In the genomic region with DNA sequence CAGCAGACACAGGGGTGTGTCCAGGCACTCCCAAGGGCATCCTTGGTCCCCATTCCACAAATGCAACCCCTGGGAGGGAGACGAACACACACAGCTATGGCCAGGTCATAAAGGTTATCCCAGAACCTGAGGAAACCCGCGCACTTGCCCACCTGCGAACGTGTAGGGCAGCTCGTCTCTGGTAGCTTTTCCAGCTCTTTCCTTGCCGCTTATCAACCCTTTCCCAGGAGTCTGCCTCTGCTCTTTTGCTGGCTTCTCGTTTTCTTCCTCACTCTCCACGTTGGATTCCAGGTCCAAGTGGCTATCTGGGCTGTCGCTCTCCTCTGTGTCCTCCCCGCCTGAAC, we compare ENCODE assay signal across 18 cellular contexts. TPM values are rescaled to one million over a fixed set of nuclear protein-coding genes. Genes with fewer than 3 reads are reported as not detected.
DNase-seq lines count a peak whose midpoint lies in the region; ATAC-seq and TF ChIP-seq lines count a peak whose summit lies in the region.
"Had no signal": no experiment of that assay in that cellular context is flagged by ENCODE, and none has a peak within 500 bp of the region (broad histone marks: within the 10 kb centered on the region; RNA-seq: fewer than 3 reads in every experiment).

No MANE protein-coding gene starts in this region.

- no peaks in the 10 kb centered on the region for H3K27me3 ChIP-seq in CD4-positive, CD25-positive, alpha-beta regulatory T cell (ENCODE audit: control insufficient read depth, insufficient read depth, low read length)
- H3K27me3 ChIP-seq: BE2C had no signal

- H3K4me1 ChIP-seq in CD4-positive, CD25-positive, alpha-beta regulatory T cell (ENCODE audit: control insufficient read depth, insufficient read depth, low read length, poor library complexity, severe bottlenecking), result peaks cover 5% of the 10 kb centered on the region
- H3K4me1 ChIP-seq: BE2C had no signal

- peaks cover 34% of the 10 kb centered on the region for H3K4me1 Mint-ChIP-seq in activated CD8-positive, alpha-beta T cell treated with anti-CD3 and anti-CD28 coated beads for 36 hours (ENCODE audit: low read depth)
- H3K4me1 Mint-ChIP-seq in activated CD8-positive, alpha-beta T cell treated with anti-CD3 and anti-CD28 coated beads, Interleukin-2, amount 10 ng/mL, durations not matched to agents 7 days and 5 days (ENCODE audit: low read depth), result peaks cover 11% of the 10 kb centered on the region
- H3K4me1 Mint-ChIP-seq in CD4-positive, CD25-positive, alpha-beta regulatory T cell, result peaks cover 0 to 13% (median 8%) of the 10 kb centered on the region in 4 donors
- H3K4me1 Mint-ChIP-seq in chondrocyte (ENCODE audit: low read depth), result no peaks in the 10 kb centered on the region
- peaks cover 71% of the 10 kb centered on the region for H3K4me1 Mint-ChIP-seq in stimulated activated effector memory CD8-positive, alpha-beta T cell treated with anti-CD3 and anti-CD28 coated beads, Interleukin-12 subunit alpha, Interleukin-12 subunit beta, amount 100 ng/mL, for 72 hours
- H3K4me1 Mint-ChIP-seq: GM23338 had no signal

- ATAC-seq in activated CD8-positive, alpha-beta T cell treated with anti-CD3 and anti-CD28 coated beads for 36 hours, result no peak
- no peak for ATAC-seq in activated CD8-positive, alpha-beta T cell treated with anti-CD3 and anti-CD28 coated beads, Interleukin-2, amount 10 ng/mL, durations not matched to agents 7 days and 5 days
- no peak for ATAC-seq in CD4-positive, CD25-positive, alpha-beta regulatory T cell (ENCODE audit: low read depth in 2 of 2)
- no peak for ATAC-seq in stimulated activated effector memory CD8-positive, alpha-beta T cell treated with anti-CD3 and anti-CD28 coated beads, Interleukin-12 subunit alpha, Interleukin-12 subunit beta, amount 100 ng/mL, for 72 hours

- intact Hi-C loops in activated CD8-positive, alpha-beta T cell treated with anti-CD3 and anti-CD28 coated beads for 36 hours (cut with micrococcal nuclease), result no loop called here

- no peak overlapping the region for H3K4me3 ChIP-seq in CD4-positive, CD25-positive, alpha-beta regulatory T cell (ENCODE audit: low read depth, low read length)
- H3K4me3 ChIP-seq: GM23338, PC-9 had no signal

- no peaks in the 10 kb centered on the region for H3K9me3 ChIP-seq in CD4-positive, CD25-positive, alpha-beta regulatory T cell (ENCODE audit: control insufficient read depth in 2 of 2, low read length in 2 of 2)
- H3K9me3 ChIP-seq: BE2C, Caco-2 had no signal

- H3K27ac Mint-ChIP-seq in activated CD8-positive, alpha-beta T cell treated with anti-CD3 and anti-CD28 coated beads for 36 hours, result peak overlapping the region; percentile 21
- H3K27ac Mint-ChIP-seq in activated CD8-positive, alpha-beta T cell treated with anti-CD3 and anti-CD28 coated beads, Interleukin-2, amount 10 ng/mL, durations not matched to agents 7 days and 5 days, result no peak overlapping the region
- H3K27ac Mint-ChIP-seq in CD4-positive, CD25-positive, alpha-beta regulatory T cell, result peak overlapping the region in 2 of 3 donors; percentile 4 to 38
- peak overlapping the region; percentile 32 for H3K27ac Mint-ChIP-seq in chondrocyte (ENCODE audit: unreplicated experiment)
- H3K27ac Mint-ChIP-seq in stimulated activated effector memory CD8-positive, alpha-beta T cell treated with anti-CD3 and anti-CD28 coated beads, Interleukin-12 subunit alpha, Interleukin-12 subunit beta, amount 100 ng/mL, for 72 hours, result peak overlapping the region; percentile 38
- H3K27ac Mint-ChIP-seq: CD4-positive, alpha-beta T cell; GM23338 had no signal

- DNase-seq in activated CD8-positive, alpha-beta T cell treated with anti-CD3 and anti-CD28 coated beads for 36 hours, result no peak
- DNase-seq in activated CD8-positive, alpha-beta T cell treated with anti-CD3 and anti-CD28 coated beads, Interleukin-2, amount 10 ng/mL, durations not matched to agents 7 days and 5 days, result no peak
- DNase-seq in CD4-positive, CD25-positive, alpha-beta regulatory T cell, result no peak
- DNase-seq in chondrocyte (ENCODE audit: low spot score) (no peak), NCI-H2227 treated with DMSO at 0.1 percent for 48 hours (lab: John Stamatoyannopoulos, UW) (no peak)
- no peak for DNase-seq in stimulated activated effector memory CD8-positive, alpha-beta T cell treated with anti-CD3 and anti-CD28 coated beads, Interleukin-12 subunit alpha, Interleukin-12 subunit beta, amount 100 ng/mL, for 72 hours (ENCODE audit: low spot score in 2 of 2)
- DNase-seq in stimulated activated CD4-positive, alpha-beta T cell treated with anti-CD3 and anti-CD28 coated beads, Interleukin-4, amount 100 ng/mL, for 1 hour, result no peak
- DNase-seq: BE2C; Caco-2; CD4-positive, alpha-beta T cell; HCEC 1CT; IMR-90; Karpas-422; NCI-H1417 treated with DMSO at 0.1 percent for 48 hours; NCI-H187 treated with DMSO at 0.1 percent for 48 hours; NCI-H526; PC-9 had no signal

- H3K36me3 ChIP-seq in CD4-positive, CD25-positive, alpha-beta regulatory T cell (ENCODE audit: control insufficient read depth, insufficient read depth, low read length), result peaks cover 83% of the 10 kb centered on the region

- H3K27me3 Mint-ChIP-seq in activated CD8-positive, alpha-beta T cell treated with anti-CD3 and anti-CD28 coated beads for 36 hours, result no peaks in the 10 kb centered on the region
- H3K27me3 Mint-ChIP-seq in activated CD8-positive, alpha-beta T cell treated with anti-CD3 and anti-CD28 coated beads, Interleukin-2, amount 10 ng/mL, durations not matched to agents 7 days and 5 days (ENCODE audit: low read depth), result no peaks in the 10 kb centered on the region
- peaks cover 5% of the 10 kb centered on the region for H3K27me3 Mint-ChIP-seq in CD4-positive, CD25-positive, alpha-beta regulatory T cell
- no peaks in the 10 kb centered on the region for H3K27me3 Mint-ChIP-seq in chondrocyte (ENCODE audit: low read depth)
- H3K27me3 Mint-ChIP-seq: CD4-positive, alpha-beta T cell had no signal

- H3K4me3 Mint-ChIP-seq in activated CD8-positive, alpha-beta T cell treated with anti-CD3 and anti-CD28 coated beads for 36 hours, result no peak overlapping the region
- no peak overlapping the region for H3K4me3 Mint-ChIP-seq in activated CD8-positive, alpha-beta T cell treated with anti-CD3 and anti-CD28 coated beads, Interleukin-2, amount 10 ng/mL, durations not matched to agents 7 days and 5 days
- H3K4me3 Mint-ChIP-seq in CD4-positive, CD25-positive, alpha-beta regulatory T cell, result no peak overlapping the region
- no peak overlapping the region for H3K4me3 Mint-ChIP-seq in chondrocyte (ENCODE audit: unreplicated experiment)
- H3K4me3 Mint-ChIP-seq in stimulated activated effector memory CD8-positive, alpha-beta T cell treated with anti-CD3 and anti-CD28 coated beads, Interleukin-12 subunit alpha, Interleukin-12 subunit beta, amount 100 ng/mL, for 72 hours, result no peak overlapping the region
- H3K4me3 Mint-ChIP-seq: CD4-positive, alpha-beta T cell; GM23338 had no signal

- TF ChIP-seq CTCF in activated CD8-positive, alpha-beta T cell treated with anti-CD3 and anti-CD28 coated beads for 36 hours (IDR thresholded peaks at IDR 0.05), result no peak
- TF ChIP-seq CTCF in chondrocyte (IDR thresholded peaks at IDR 0.05), result no peak

- no peak overlapping the region for H3K27ac ChIP-seq in CD4-positive, CD25-positive, alpha-beta regulatory T cell (ENCODE audit: insufficient read depth, low read length, poor library complexity, severe bottlenecking)
- H3K27ac ChIP-seq: PC-9 had no signal

- no peaks in the 10 kb centered on the region for H3K9me3 Mint-ChIP-seq in activated CD8-positive, alpha-beta T cell treated with anti-CD3 and anti-CD28 coated beads for 36 hours
- no peaks in the 10 kb centered on the region for H3K9me3 Mint-ChIP-seq in activated CD8-positive, alpha-beta T cell treated with anti-CD3 and anti-CD28 coated beads, Interleukin-2, amount 10 ng/mL, durations not matched to agents 7 days and 5 days (ENCODE audit: insufficient read depth)
- no peaks in the 10 kb centered on the region for H3K9me3 Mint-ChIP-seq in CD4-positive, CD25-positive, alpha-beta regulatory T cell
- H3K9me3 Mint-ChIP-seq in chondrocyte (ENCODE audit: low read depth), result no peaks in the 10 kb centered on the region
- no peaks in the 10 kb centered on the region for H3K9me3 Mint-ChIP-seq in stimulated activated effector memory CD8-positive, alpha-beta T cell treated with anti-CD3 and anti-CD28 coated beads, Interleukin-12 subunit alpha, Interleukin-12 subunit beta, amount 100 ng/mL, for 72 hours
- H3K9me3 Mint-ChIP-seq: CD4-positive, alpha-beta T cell had no signal

- POLR2A ChIA-PET in activated CD8-positive, alpha-beta T cell treated with anti-CD3 and anti-CD28 coated beads for 36 hours (lab: Charles Lee), result interaction anchor here (13.3 kb wide), 1 partner anchor 12 kb away, joined by 121 read pairs; no protein-coding TSS in a partner anchor
- POLR2A ChIA-PET in activated CD8-positive, alpha-beta T cell treated with anti-CD3 and anti-CD28 coated beads, Interleukin-2, amount 10 ng/mL, durations not matched to agents 7 days and 5 days (lab: Charles Lee), result no interaction called here

- H3K36me3 Mint-ChIP-seq in activated CD8-positive, alpha-beta T cell treated with anti-CD3 and anti-CD28 coated beads for 36 hours (ENCODE audit: low read depth), result peaks cover 64% of the 10 kb centered on the region
- peaks cover 77% of the 10 kb centered on the region for H3K36me3 Mint-ChIP-seq in activated CD8-positive, alpha-beta T cell treated with anti-CD3 and anti-CD28 coated beads, Interleukin-2, amount 10 ng/mL, durations not matched to agents 7 days and 5 days (ENCODE audit: low read depth)
- peaks cover 61% of the 10 kb centered on the region for H3K36me3 Mint-ChIP-seq in CD4-positive, CD25-positive, alpha-beta regulatory T cell
- H3K36me3 Mint-ChIP-seq in chondrocyte (ENCODE audit: low read depth), result peaks cover 54% of the 10 kb centered on the region
- H3K36me3 Mint-ChIP-seq in stimulated activated effector memory CD8-positive, alpha-beta T cell treated with anti-CD3 and anti-CD28 coated beads, Interleukin-12 subunit alpha, Interleukin-12 subunit beta, amount 100 ng/mL, for 72 hours, result peaks cover 100% of the 10 kb centered on the region

- CTCF ChIA-PET in activated CD8-positive, alpha-beta T cell treated with anti-CD3 and anti-CD28 coated beads for 36 hours (lab: Charles Lee), result interaction anchor here (1.4 to 6.9 kb wide), 3 partner anchors 12 to 140 kb away, joined by 5 to 59 read pairs (median 6); no protein-coding TSS in a partner anchor
- CTCF ChIA-PET in activated CD8-positive, alpha-beta T cell treated with anti-CD3 and anti-CD28 coated beads, Interleukin-2, amount 10 ng/mL, durations not matched to agents 7 days and 5 days (lab: Charles Lee), result interaction anchor here (3.1 kb wide), 1 partner anchor 14 kb away, joined by 16 read pairs; no protein-coding TSS in a partner anchor

RNA-seq across cellular contexts. Expression of a gene that starts 13.5 kb away (rescaled TPM):
- 10 to 100 TPM; 76.8 to 77.3 TPM for total RNA-seq in activated CD8-positive, alpha-beta T cell treated with anti-CD3 and anti-CD28 coated beads for 36 hours
- total RNA-seq in activated CD8-positive, alpha-beta T cell treated with anti-CD3 and anti-CD28 coated beads, Interleukin-2, amount 10 ng/mL, durations not matched to agents 7 days and 5 days, result 10 to 100 TPM; 47.6 to 52.3 TPM
- total RNA-seq in CD4-positive, CD25-positive, alpha-beta regulatory T cell, result 25.8 TPM
- polyA plus RNA-seq in CD4-positive, CD25-positive, alpha-beta regulatory T cell, result 10 to 100 TPM in 2 of 4 donors, 1 to 10 TPM in 2; 7.6 to 15.0 (median 9.7) TPM
- total RNA-seq in chondrocyte, result 22.2 to 23.9 TPM (median 22.7 TPM) in 3 replicates

RNA-seq across cellular contexts. Expression of a gene that starts 13.6 kb away (rescaled TPM):
- 1 to 10 TPM; 2.8 to 3.0 TPM for total RNA-seq in activated CD8-positive, alpha-beta T cell treated with anti-CD3 and anti-CD28 coated beads for 36 hours
- total RNA-seq in activated CD8-positive, alpha-beta T cell treated with anti-CD3 and anti-CD28 coated beads, Interleukin-2, amount 10 ng/mL, durations not matched to agents 7 days and 5 days, result 1 to 10 TPM; 2.2 to 2.6 TPM
- total RNA-seq in CD4-positive, CD25-positive, alpha-beta regulatory T cell, result 2.8 TPM
- 1 to 10 TPM in 2 of 4 donors, under 1 TPM in 2; 0.64 to 1.3 (median 1.0) TPM for polyA plus RNA-seq in CD4-positive, CD25-positive, alpha-beta regulatory T cell
- total RNA-seq in chondrocyte, result 12.0 to 13.4 TPM (median 12.8 TPM) in 3 replicates
